ENCODE assay signal across 9 cellular contexts in genomic region chr20:35791823-35792222, GRCh38. TPM values are rescaled to one million over a fixed set of nuclear protein-coding genes. Genes with fewer than 3 reads are reported as not detected.
DNase-seq lines count a peak whose midpoint lies in the region; ATAC-seq and TF ChIP-seq lines count a peak whose summit lies in the region.
"Had no signal": no experiment of that assay in that cellular context is flagged by ENCODE, and none has a peak within 500 bp of the region (broad histone marks: within the 10 kb centered on the region; RNA-seq: fewer than 3 reads in every experiment).

No MANE protein-coding gene starts in this region.

- peak overlapping the region; percentile 33 to 50 for H3K27ac ChIP-seq in uterus
- H3K27ac ChIP-seq in CD8-positive, alpha-beta T cell (ENCODE audit: low read depth, low read length), result no peak overlapping the region

- no peak for DNase-seq in natural killer cell
- DNase-seq in natural killer cell treated with Interleukin-12 subunit alpha and Interleukin-12 subunit beta and Interleukin-15 and Interleukin-18, amount 100 ng/mL, for 72 hours (ENCODE audit: low spot score), result no peak
- no peak for DNase-seq in activated naive CD8-positive, alpha-beta T cell treated with anti-CD3 and anti-CD28 coated beads, Interleukin-2, amount 10 ng/mL, durations not matched to agents 7 days and 5 days
- DNase-seq in kidney epithelial cell (ENCODE audit: low read depth), result peak; percentile 18
- no peak for DNase-seq in uterus
- no peak for DNase-seq in CD8-positive, alpha-beta T cell
- DNase-seq in foreskin melanocyte, result no peak
- DNase-seq: stimulated activated CD4-positive, alpha-beta T cell treated with anti-CD3 and anti-CD28 coated beads, Interleukin-4, amount 100 ng/mL, for 1 hour had no signal

- H3K27me3 ChIP-seq in kidney epithelial cell (ENCODE audit: control insufficient read depth, insufficient read depth, low read length) (no peaks in the 10 kb centered on the region), uterus (no peaks in the 10 kb centered on the region)
- no peaks in the 10 kb centered on the region for H3K27me3 ChIP-seq in CD8-positive, alpha-beta T cell (ENCODE audit: insufficient read depth, low read length)

- H3K36me3 ChIP-seq in kidney epithelial cell (ENCODE audit: control insufficient read depth, insufficient read depth, low read length) (no peaks in the 10 kb centered on the region), uterus (no peaks in the 10 kb centered on the region)
- peaks cover 4% of the 10 kb centered on the region for H3K36me3 ChIP-seq in CD8-positive, alpha-beta T cell (ENCODE audit: insufficient read depth, low read length)

- no peaks in the 10 kb centered on the region for H3K9me3 ChIP-seq in uterus
- H3K9me3 ChIP-seq in CD8-positive, alpha-beta T cell (ENCODE audit: low read length), result no peaks in the 10 kb centered on the region

- H3K4me3 ChIP-seq in kidney epithelial cell (ENCODE audit: low read depth, low read length), result no peak overlapping the region
- no peak overlapping the region for H3K4me3 ChIP-seq in uterus
- no peak overlapping the region for H3K4me3 ChIP-seq in CD8-positive, alpha-beta T cell (ENCODE audit: low read depth, low read length)

- H3K4me1 ChIP-seq in uterus, result peaks cover 3 to 7% of the 10 kb centered on the region in 2 donors
- H3K4me1 ChIP-seq in CD8-positive, alpha-beta T cell (ENCODE audit: insufficient read depth, low read length), result peaks cover 21% of the 10 kb centered on the region

- TF ChIP-seq CTCF in natural killer cell (IDR thresholded peaks at IDR 0.05), result no peak
- no peak for TF ChIP-seq CTCF in kidney epithelial cell (IDR thresholded peaks at IDR 0.05; ENCODE audit: insufficient read depth, low read length, poor library complexity, severe bottlenecking)
- no peak for TF ChIP-seq CTCF in uterus (IDR thresholded peaks at IDR 0.05)
- no peak for TF ChIP-seq CTCF in CD8-positive, alpha-beta T cell (IDR thresholded peaks at IDR 0.05)

- CTCF ChIA-PET in CD8-positive, alpha-beta T cell (lab: Charles Lee), result no interaction called here

- no peaks in the 10 kb centered on the region for H3K27me3 Mint-ChIP-seq in natural killer cell (ENCODE audit: low read depth in 2 of 2)
- no peaks in the 10 kb centered on the region for H3K27me3 Mint-ChIP-seq in natural killer cell treated with Interleukin-12 subunit alpha and Interleukin-12 subunit beta and Interleukin-15 and Interleukin-18, amount 100 ng/mL, for 72 hours
- H3K27me3 Mint-ChIP-seq in activated naive CD8-positive, alpha-beta T cell treated with anti-CD3 and anti-CD28 coated beads, Interleukin-2, amount 10 ng/mL, durations not matched to agents 7 days and 5 days, result no peaks in the 10 kb centered on the region
- H3K27me3 Mint-ChIP-seq in CD8-positive, alpha-beta T cell (ENCODE audit: low read depth), result no peaks in the 10 kb centered on the region

- ATAC-seq in natural killer cell (peak in 1 of 3 donors; percentile 31), GM21528 (IDR thresholded peaks at IDR 0.05; ENCODE audit: low FRiP score, unreplicated experiment) (no peak)
- no peak for ATAC-seq in natural killer cell treated with Interleukin-12 subunit alpha and Interleukin-12 subunit beta and Interleukin-15 and Interleukin-18, amount 100 ng/mL, for 72 hours
- ATAC-seq in activated naive CD8-positive, alpha-beta T cell treated with anti-CD3 and anti-CD28 coated beads, Interleukin-2, amount 10 ng/mL, durations not matched to agents 7 days and 5 days (ENCODE audit: low read depth), result no peak
- no peak for ATAC-seq in CD8-positive, alpha-beta T cell

- peak overlapping the region; percentile 7 to 51 for H3K27ac Mint-ChIP-seq in natural killer cell
- H3K27ac Mint-ChIP-seq in natural killer cell treated with Interleukin-12 subunit alpha and Interleukin-12 subunit beta and Interleukin-15 and Interleukin-18, amount 100 ng/mL, for 72 hours, result peak overlapping the region in 1 of 2 donors; percentile 0
- peak overlapping the region; percentile 50 for H3K27ac Mint-ChIP-seq in activated naive CD8-positive, alpha-beta T cell treated with anti-CD3 and anti-CD28 coated beads, Interleukin-2, amount 10 ng/mL, durations not matched to agents 7 days and 5 days
- no peak overlapping the region for H3K27ac Mint-ChIP-seq in CD8-positive, alpha-beta T cell

- TF ChIP-seq POLR2A in uterus (IDR thresholded peaks at IDR 0.05), result no peak

- H3K4me3 Mint-ChIP-seq in natural killer cell, result no peak overlapping the region
- H3K4me3 Mint-ChIP-seq in natural killer cell treated with Interleukin-12 subunit alpha and Interleukin-12 subunit beta and Interleukin-15 and Interleukin-18, amount 100 ng/mL, for 72 hours, result no peak overlapping the region
- no peak overlapping the region for H3K4me3 Mint-ChIP-seq in activated naive CD8-positive, alpha-beta T cell treated with anti-CD3 and anti-CD28 coated beads, Interleukin-2, amount 10 ng/mL, durations not matched to agents 7 days and 5 days
- H3K4me3 Mint-ChIP-seq in CD8-positive, alpha-beta T cell, result no peak overlapping the region

- H3K36me3 Mint-ChIP-seq in natural killer cell, result no peaks in the 10 kb centered on the region
- no peaks in the 10 kb centered on the region for H3K36me3 Mint-ChIP-seq in natural killer cell treated with Interleukin-12 subunit alpha and Interleukin-12 subunit beta and Interleukin-15 and Interleukin-18, amount 100 ng/mL, for 72 hours
- peaks cover 14% of the 10 kb centered on the region for H3K36me3 Mint-ChIP-seq in activated naive CD8-positive, alpha-beta T cell treated with anti-CD3 and anti-CD28 coated beads, Interleukin-2, amount 10 ng/mL, durations not matched to agents 7 days and 5 days
- peaks cover 25% of the 10 kb centered on the region for H3K36me3 Mint-ChIP-seq in CD8-positive, alpha-beta T cell

- H3K4me1 Mint-ChIP-seq in natural killer cell, result peaks cover 23 to 29% of the 10 kb centered on the region in 2 donors
- H3K4me1 Mint-ChIP-seq in natural killer cell treated with Interleukin-12 subunit alpha and Interleukin-12 subunit beta and Interleukin-15 and Interleukin-18, amount 100 ng/mL, for 72 hours (ENCODE audit: low read depth in 2 of 2), result peaks cover 12 to 15% of the 10 kb centered on the region in 2 donors
- H3K4me1 Mint-ChIP-seq in activated naive CD8-positive, alpha-beta T cell treated with anti-CD3 and anti-CD28 coated beads, Interleukin-2, amount 10 ng/mL, durations not matched to agents 7 days and 5 days, result peaks cover 11% of the 10 kb centered on the region
- H3K4me1 Mint-ChIP-seq in CD8-positive, alpha-beta T cell (ENCODE audit: low read depth), result peaks cover 47% of the 10 kb centered on the region

- H3K9me3 Mint-ChIP-seq in natural killer cell, result no peaks in the 10 kb centered on the region
- H3K9me3 Mint-ChIP-seq in natural killer cell treated with Interleukin-12 subunit alpha and Interleukin-12 subunit beta and Interleukin-15 and Interleukin-18, amount 100 ng/mL, for 72 hours, result no peaks in the 10 kb centered on the region
- H3K9me3 Mint-ChIP-seq in activated naive CD8-positive, alpha-beta T cell treated with anti-CD3 and anti-CD28 coated beads, Interleukin-2, amount 10 ng/mL, durations not matched to agents 7 days and 5 days, result no peaks in the 10 kb centered on the region
- no peaks in the 10 kb centered on the region for H3K9me3 Mint-ChIP-seq in CD8-positive, alpha-beta T cell

- intact Hi-C loops in natural killer cell (cut with micrococcal nuclease), result no loop called here
- intact Hi-C loops in uterus (cut with DNase I; ENCODE audit: low total_unique reads), result no loop called here
- intact Hi-C loops in CD8-positive, alpha-beta T cell (cut with DNase I, micrococcal nuclease), result loop anchor here in 1 of 2 experiments (2.0 kb wide), 1 partner anchor 15 kb away; no protein-coding TSS in a partner anchor

- POLR2A ChIA-PET in activated naive CD8-positive, alpha-beta T cell treated with anti-CD3 and anti-CD28 coated beads, Interleukin-2, amount 10 ng/mL, durations not matched to agents 7 days and 5 days (lab: Charles Lee), result no interaction called here
- POLR2A ChIA-PET in CD8-positive, alpha-beta T cell (lab: Charles Lee), result no interaction called here

RNA-seq across cellular contexts. Expression of gene PHF20, which starts 20.0 kb away (rescaled TPM):
- total RNA-seq in natural killer cell, result 100 to 1,000 TPM; 151 to 165 (median 161) TPM
- total RNA-seq in natural killer cell treated with Interleukin-12 subunit alpha and Interleukin-12 subunit beta and Interleukin-15 and Interleukin-18, amount 100 ng/mL, for 72 hours, result 10 to 100 TPM; 60.4 to 88.6 TPM
- total RNA-seq in activated naive CD8-positive, alpha-beta T cell treated with anti-CD3 and anti-CD28 coated beads, Interleukin-2, amount 10 ng/mL, durations not matched to agents 7 days and 5 days, result 10 to 100 TPM; 61.9 to 69.4 TPM
- total RNA-seq in kidney epithelial cell, result 34.5 and 39.0 TPM in 2 replicates
- 100 to 1,000 TPM in 1 of 4 donors, 10 to 100 TPM in 3; 35.3 to 109 (median 76.5) TPM for total RNA-seq in uterus
- total RNA-seq in CD8-positive, alpha-beta T cell, result 100 to 1,000 TPM; 101 to 107 TPM

RNA-seq across cellular contexts. Expression of gene RBM39, which starts 49.8 kb away (rescaled TPM):
- total RNA-seq in natural killer cell (1,000 to 10,000 TPM; 1,431 to 1,555 (median 1,445) TPM), kidney epithelial cell (204 and 224 TPM in 2 replicates), uterus (100 to 1,000 TPM; 232 to 592 (median 389) TPM)
- 100 to 1,000 TPM; 404 to 438 TPM for total RNA-seq in natural killer cell treated with Interleukin-12 subunit alpha and Interleukin-12 subunit beta and Interleukin-15 and Interleukin-18, amount 100 ng/mL, for 72 hours
- total RNA-seq in activated naive CD8-positive, alpha-beta T cell treated with anti-CD3 and anti-CD28 coated beads, Interleukin-2, amount 10 ng/mL, durations not matched to agents 7 days and 5 days, result 100 to 1,000 TPM; 478 to 499 TPM
- 1,000 to 10,000 TPM; 1,168 to 1,202 TPM for total RNA-seq in CD8-positive, alpha-beta T cell
